In genomic region chr17:42098747-42099399, GRCh38 we compare ENCODE assay signal across 1 cellular context.
TF ChIP-seq lines count a peak whose summit lies in the region.

No MANE protein-coding gene starts in this region.

TF ChIP-seq in HepG2, 621 proteins besides CTCF, POLR2A, EP300 and RAD21:
- TF ChIP-seq, protein P1, sequence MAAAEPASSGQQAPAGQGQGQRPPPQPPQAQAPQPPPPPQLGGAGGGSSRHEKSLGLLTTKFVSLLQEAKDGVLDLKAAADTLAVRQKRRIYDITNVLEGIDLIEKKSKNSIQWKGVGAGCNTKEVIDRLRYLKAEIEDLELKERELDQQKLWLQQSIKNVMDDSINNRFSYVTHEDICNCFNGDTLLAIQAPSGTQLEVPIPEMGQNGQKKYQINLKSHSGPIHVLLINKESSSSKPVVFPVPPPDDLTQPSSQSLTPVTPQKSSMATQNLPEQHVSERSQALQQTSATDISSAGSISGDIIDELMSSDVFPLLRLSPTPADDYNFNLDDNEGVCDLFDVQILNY (CRISPR knock-in tag; conservative IDR thresholded peaks at IDR 0.05): no peak
- TF ChIP-seq ZNF747 (CRISPR knock-in tag; IDR thresholded peaks at IDR 0.05; ENCODE audit: borderline replicate concordance) (no peak), PLRG1 (conservative IDR thresholded peaks at IDR 0.05) (no peak), THAP7 (CRISPR knock-in tag; IDR thresholded peaks at IDR 0.05) (no peak), MATR3 (CRISPR knock-in tag; IDR thresholded peaks at IDR 0.05) (no peak), TEAD3 (CRISPR knock-in tag; optimal IDR thresholded peaks at IDR 0.05; ENCODE audit: borderline replicate concordance) (peak; percentile 45), KDM5A (IDR thresholded peaks at IDR 0.05; ENCODE audit: borderline replicate concordance, low read length) (no peak), SMARCE1 (IDR thresholded peaks at IDR 0.05; ENCODE audit: borderline replicate concordance) (no peak), ZNF430 (CRISPR knock-in tag; IDR thresholded peaks at IDR 0.05) (0 out of 2 replicates have a peak, but pooled peaks have one; percentile 13), JDP2 (CRISPR knock-in tag; IDR thresholded peaks at IDR 0.05; ENCODE audit: borderline replicate concordance) (no peak), FOSL2 (CRISPR knock-in tag; IDR thresholded peaks at IDR 0.05) (no peak), SMC3 (IDR thresholded peaks at IDR 0.05; ENCODE audit: low read length) (no peak), STAG1 (CRISPR knock-in tag; IDR thresholded peaks at IDR 0.05) (peak; percentile 41), TMF1 (CRISPR knock-in tag; IDR thresholded peaks at IDR 0.05; ENCODE audit: low read depth) (no peak), ZNF264 (CRISPR knock-in tag; IDR thresholded peaks at IDR 0.05) (no peak), TBL1XR1 (IDR thresholded peaks at IDR 0.05; ENCODE audit: borderline replicate concordance, low read length, partially characterized antibody) (no peak), LCORL (IDR thresholded peaks at IDR 0.05) (no peak), LCORL (CRISPR knock-in tag; IDR thresholded peaks at IDR 0.05) (peak; percentile 25; the same call in 1 of the 2 replicates)
- TF ChIP-seq, protein P2, sequence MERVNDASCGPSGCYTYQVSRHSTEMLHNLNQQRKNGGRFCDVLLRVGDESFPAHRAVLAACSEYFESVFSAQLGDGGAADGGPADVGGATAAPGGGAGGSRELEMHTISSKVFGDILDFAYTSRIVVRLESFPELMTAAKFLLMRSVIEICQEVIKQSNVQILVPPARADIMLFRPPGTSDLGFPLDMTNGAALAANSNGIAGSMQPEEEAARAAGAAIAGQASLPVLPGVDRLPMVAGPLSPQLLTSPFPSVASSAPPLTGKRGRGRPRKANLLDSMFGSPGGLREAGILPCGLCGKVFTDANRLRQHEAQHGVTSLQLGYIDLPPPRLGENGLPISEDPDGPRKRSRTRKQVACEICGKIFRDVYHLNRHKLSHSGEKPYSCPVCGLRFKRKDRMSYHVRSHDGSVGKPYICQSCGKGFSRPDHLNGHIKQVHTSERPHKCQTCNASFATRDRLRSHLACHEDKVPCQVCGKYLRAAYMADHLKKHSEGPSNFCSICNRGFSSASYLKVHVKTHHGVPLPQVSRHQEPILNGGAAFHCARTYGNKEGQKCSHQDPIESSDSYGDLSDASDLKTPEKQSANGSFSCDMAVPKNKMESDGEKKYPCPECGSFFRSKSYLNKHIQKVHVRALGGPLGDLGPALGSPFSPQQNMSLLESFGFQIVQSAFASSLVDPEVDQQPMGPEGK (CRISPR knock-in tag; IDR thresholded peaks at IDR 0.05): peak; percentile 61; the same call in 1 of the 2 replicates
- TF ChIP-seq, protein P3, sequence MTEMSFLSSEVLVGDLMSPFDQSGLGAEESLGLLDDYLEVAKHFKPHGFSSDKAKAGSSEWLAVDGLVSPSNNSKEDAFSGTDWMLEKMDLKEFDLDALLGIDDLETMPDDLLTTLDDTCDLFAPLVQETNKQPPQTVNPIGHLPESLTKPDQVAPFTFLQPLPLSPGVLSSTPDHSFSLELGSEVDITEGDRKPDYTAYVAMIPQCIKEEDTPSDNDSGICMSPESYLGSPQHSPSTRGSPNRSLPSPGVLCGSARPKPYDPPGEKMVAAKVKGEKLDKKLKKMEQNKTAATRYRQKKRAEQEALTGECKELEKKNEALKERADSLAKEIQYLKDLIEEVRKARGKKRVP (CRISPR knock-in tag; IDR thresholded peaks at IDR 0.05): no peak
